Comparison of ENCODE assay signal across 19 cellular contexts in genomic region chr11:75324740-75325139, GRCh38. TPM values are rescaled to one million over a fixed set of nuclear protein-coding genes. Genes with fewer than 3 reads are reported as not detected.
DNase-seq lines count a peak whose midpoint lies in the region; ATAC-seq, FAIRE-seq and TF ChIP-seq lines count a peak whose summit lies in the region.
"Had no signal": no experiment of that assay in that cellular context is flagged by ENCODE, and none has a peak within 500 bp of the region (broad histone marks: within the 10 kb centered on the region; RNA-seq: fewer than 3 reads in every experiment).

No MANE protein-coding gene starts in this region.

- H4K5ac ChIP-seq in H9 (ENCODE audit: insufficient read length, low read depth, low read length), result no peak overlapping the region
- H4K5ac ChIP-seq in mesendoderm (ENCODE audit: low read length), result no peak overlapping the region

- H3K9ac ChIP-seq in H9 (ENCODE audit: extremely low read depth, insufficient read length, low read length), result no peak overlapping the region
- H3K9ac ChIP-seq in mesendoderm (ENCODE audit: low read length), result no peak overlapping the region

- TF ChIP-seq CTCF in H9 (conservative IDR thresholded peaks at IDR 0.05), result no peak
- TF ChIP-seq CTCF in body of pancreas (IDR thresholded peaks at IDR 0.05), result no peak
- TF ChIP-seq CTCF in stomach (IDR thresholded peaks at IDR 0.05), result no peak
- TF ChIP-seq CTCF in D721Med (IDR thresholded peaks at IDR 0.05; ENCODE audit: insufficient read depth, missing control alignments), result no peak
- no peak for TF ChIP-seq CTCF in HFFc6 (IDR thresholded peaks at IDR 0.05)

- H3K4me3 Mint-ChIP-seq in H9, result no peak overlapping the region
- H3K4me3 Mint-ChIP-seq in activated CD4-positive, alpha-beta T cell treated with anti-CD3 and anti-CD28 coated beads, Interleukin-2, amount 10 ng/mL, durations not matched to agents 24 days and 14 days, result no peak overlapping the region
- no peak overlapping the region for H3K4me3 Mint-ChIP-seq in HFFc6
- H3K4me3 Mint-ChIP-seq: stimulated activated naive CD8-positive, alpha-beta T cell treated with anti-CD3 and anti-CD28 coated beads, Interleukin-15, amount 100 ng/mL, for 72 hours; T-helper 1 cell treated with Interleukin-12 subunit alpha and Interleukin-12 subunit beta and Interleukin-4 antibody, amounts not matched to agents 30 μg/mL and 1 μg/mL, for 36 hours had no signal

- no peaks in the 10 kb centered on the region for H3K36me3 ChIP-seq in body of pancreas (replicated peaks in 1 of 2; ENCODE audit: insufficient read depth in 1 of 2, low read depth in 2 of 2)
- H3K36me3 ChIP-seq in mesendoderm (ENCODE audit: control insufficient read depth, insufficient read depth, low read length), result no peaks in the 10 kb centered on the region
- peaks cover 0 to 8% (median 4%) of the 10 kb centered on the region in 4 donors for H3K36me3 ChIP-seq in stomach

- H2AK5ac ChIP-seq in H9 (ENCODE audit: insufficient read length, low read length) (no peak overlapping the region), mesendoderm (ENCODE audit: low read length) (no peak overlapping the region)

- intact Hi-C loops in body of pancreas (cut with DNase I), result no loop called here
- intact Hi-C loops in stomach (cut with DNase I; ENCODE audit: low total_unique reads), result loop anchor here (10.0 kb wide), 1 partner anchor 60 kb away; no protein-coding TSS in a partner anchor
- intact Hi-C loops in activated CD4-positive, alpha-beta T cell treated with anti-CD3 and anti-CD28 coated beads, Interleukin-2, amount 10 ng/mL, durations not matched to agents 24 days and 14 days (cut with micrococcal nuclease), result no loop called here

- H3K4me1 ChIP-seq in H9 (ENCODE audit: insufficient read depth, low read length), result peaks cover 3% of the 10 kb centered on the region; the same call in 1 of the 2 replicates
- H3K4me1 ChIP-seq in body of pancreas, result peaks cover 81% of the 10 kb centered on the region
- peaks cover 17% of the 10 kb centered on the region for H3K4me1 ChIP-seq in mesendoderm (ENCODE audit: control insufficient read depth, low read depth, low read length)
- H3K4me1 ChIP-seq in stomach, result peaks cover 92 to 100% (median 96%) of the 10 kb centered on the region in 4 donors

- no CpG with 5 or more reads among the region's 4 CpGs for whole genome bisulfite sequencing in H9 (ENCODE audit: extremely low coverage, insufficient read length, low lambda C conversion rate)
- 44 to 50% methylated on average over 4 of the region's 4 CpGs for WGBS in body of pancreas, 2 donors
- WGBS in mesendoderm (ENCODE audit: extremely low coverage, insufficient coverage, low lambda C conversion rate), result no CpG with 5 or more reads among the region's 4 CpGs
- 33 to 58% (median 46%) methylated on average over 4 of the region's 4 CpGs for WGBS in stomach, 5 donors

- TF ChIP-seq POLR2A in body of pancreas (IDR thresholded peaks at IDR 0.05), result no peak
- no peak for TF ChIP-seq POLR2A in stomach (IDR thresholded peaks at IDR 0.05)

- no peak for FAIRE-seq in D721Med (lab: Jason Lieb, UNC)
- FAIRE-seq: GM12891 had no signal

- H3K4me3 ChIP-seq in body of pancreas (no peak overlapping the region), mesendoderm (ENCODE audit: low read length) (no peak overlapping the region), stomach (no peak overlapping the region)

- H3K18ac ChIP-seq in H9 (ENCODE audit: insufficient read length, low read depth, low read length) (no peak overlapping the region), mesendoderm (ENCODE audit: low read length) (no peak overlapping the region)

- H3K4me2 ChIP-seq in H9 (ENCODE audit: insufficient read depth, insufficient read length, low read length), result no peak overlapping the region
- no peak overlapping the region for H3K4me2 ChIP-seq in mesendoderm (ENCODE audit: low read length)

- no peak overlapping the region for H3K27ac ChIP-seq in H9 (ENCODE audit: insufficient read length, low read depth, low read length)
- H3K27ac ChIP-seq in body of pancreas, result peak overlapping the region; percentile 35 to 75 (median 54)
- no peak overlapping the region for H3K27ac ChIP-seq in mesendoderm (ENCODE audit: low read depth, low read length)
- H3K27ac ChIP-seq in stomach, result peak overlapping the region; percentile 67 to 97 (median 97)

- H3K4me1 Mint-ChIP-seq in H9 (peaks cover 21 to 42% of the 10 kb centered on the region in 2 experiments), HFFc6 (ENCODE audit: low read depth) (peaks cover 41% of the 10 kb centered on the region)
- H3K4me1 Mint-ChIP-seq in activated CD4-positive, alpha-beta T cell treated with anti-CD3 and anti-CD28 coated beads, Interleukin-2, amount 10 ng/mL, durations not matched to agents 24 days and 14 days, result peaks cover 43% of the 10 kb centered on the region

- no peaks in the 10 kb centered on the region for H3K27me3 Mint-ChIP-seq in H9 (ENCODE audit: low read depth)
- no peaks in the 10 kb centered on the region for H3K27me3 Mint-ChIP-seq in activated CD4-positive, alpha-beta T cell treated with anti-CD3 and anti-CD28 coated beads, Interleukin-2, amount 10 ng/mL, durations not matched to agents 24 days and 14 days
- peaks cover 3% of the 10 kb centered on the region; the same call in 1 of the 2 replicates for H3K27me3 Mint-ChIP-seq in HFFc6 (ENCODE audit: insufficient read depth)
- H3K27me3 Mint-ChIP-seq: stimulated activated naive CD8-positive, alpha-beta T cell treated with anti-CD3 and anti-CD28 coated beads, Interleukin-15, amount 100 ng/mL, for 72 hours had no signal

- H3K79me1 ChIP-seq in H9 (ENCODE audit: insufficient read depth, low read depth, low read length, poor library complexity, severe bottlenecking) (no peaks in the 10 kb centered on the region), mesendoderm (ENCODE audit: low read length) (peaks cover 16% of the 10 kb centered on the region)

- H4K91ac ChIP-seq in H9 (ENCODE audit: insufficient read length, low read depth, low read length), result no peak overlapping the region

- H3K79me2 ChIP-seq in H9 (ENCODE audit: insufficient read depth, low read length), result no peaks in the 10 kb centered on the region
- peaks cover 31% of the 10 kb centered on the region for H3K79me2 ChIP-seq in mesendoderm (ENCODE audit: control insufficient read depth, insufficient read depth, low read length)

- no peak overlapping the region for H2AFZ ChIP-seq in H9 (ENCODE audit: low read length)

- H2BK20ac ChIP-seq in H9 (ENCODE audit: low read depth, low read length, poor library complexity, severe bottlenecking), result no peak overlapping the region

- H3K9me3 Mint-ChIP-seq in H9 (no peaks in the 10 kb centered on the region; a peak in 1 of 5 replicates), HFFc6 (no peaks in the 10 kb centered on the region)
- no peaks in the 10 kb centered on the region for H3K9me3 Mint-ChIP-seq in activated CD4-positive, alpha-beta T cell treated with anti-CD3 and anti-CD28 coated beads, Interleukin-2, amount 10 ng/mL, durations not matched to agents 24 days and 14 days
- H3K9me3 Mint-ChIP-seq: stimulated activated naive CD8-positive, alpha-beta T cell treated with anti-CD3 and anti-CD28 coated beads, Interleukin-15, amount 100 ng/mL, for 72 hours; T-helper 1 cell treated with Interleukin-12 subunit alpha and Interleukin-12 subunit beta and Interleukin-4 antibody, amounts not matched to agents 30 μg/mL and 1 μg/mL, for 36 hours had no signal

- H3K9me3 ChIP-seq in H9 (ENCODE audit: control insufficient read depth, low read depth, low read length) (no peaks in the 10 kb centered on the region), body of pancreas (no peaks in the 10 kb centered on the region), stomach (no peaks in the 10 kb centered on the region)

- no peaks in the 10 kb centered on the region for H3K23me2 ChIP-seq in H9 (ENCODE audit: insufficient read length, low read depth, low read length, poor library complexity, severe bottlenecking)

- H3K36me3 Mint-ChIP-seq in H9 (ENCODE audit: insufficient read depth in 1 of 3, low read depth in 3 of 3) (no peaks in the 10 kb centered on the region), HFFc6 (ENCODE audit: low read depth) (no peaks in the 10 kb centered on the region)
- peaks cover 5% of the 10 kb centered on the region for H3K36me3 Mint-ChIP-seq in activated CD4-positive, alpha-beta T cell treated with anti-CD3 and anti-CD28 coated beads, Interleukin-2, amount 10 ng/mL, durations not matched to agents 24 days and 14 days (ENCODE audit: low read depth)

- H4K8ac ChIP-seq in H9 (replicated peaks; ENCODE audit: insufficient read length, low read depth, low read length) (no peak overlapping the region), mesendoderm (ENCODE audit: low read depth, low read length) (no peak overlapping the region)

- H2BK5ac ChIP-seq in H9 (ENCODE audit: insufficient read length, low read length) (no peak overlapping the region), mesendoderm (ENCODE audit: low read length) (no peak overlapping the region)

- H3K27me3 ChIP-seq in H9 (ENCODE audit: insufficient read depth, low read length), result no peaks in the 10 kb centered on the region
- no peaks in the 10 kb centered on the region for H3K27me3 ChIP-seq in body of pancreas
- H3K27me3 ChIP-seq in mesendoderm (ENCODE audit: insufficient read depth, low read length, poor library complexity), result no peaks in the 10 kb centered on the region
- H3K27me3 ChIP-seq in stomach, result no peaks in the 10 kb centered on the region

- ATAC-seq in body of pancreas, result no peak
- ATAC-seq: stimulated activated naive CD8-positive, alpha-beta T cell treated with anti-CD3 and anti-CD28 coated beads, Interleukin-15, amount 100 ng/mL, for 72 hours had no signal

- H3K23ac ChIP-seq in H9 (ENCODE audit: insufficient read length, low read depth, low read length) (no peak overlapping the region), mesendoderm (ENCODE audit: low read length) (peak overlapping the region; percentile 12)

- no peak overlapping the region for H2BK120ac ChIP-seq in H9 (ENCODE audit: low read depth, low read length, poor library complexity, severe bottlenecking)
- no peak overlapping the region for H2BK120ac ChIP-seq in mesendoderm (ENCODE audit: low read depth, low read length)

- DNase-seq in H9 (no peak), body of pancreas (peak in 2 of 4 donors; percentile 65 to 66), mesendoderm (no peak), stomach (peak; percentile 60), D721Med (ENCODE audit: insufficient read length, low spot score) (no peak), HFFc6 (no peak), NCI-H2196 treated with DMSO at 0.1 percent for 48 hours (lab: John Stamatoyannopoulos, UW; ENCODE audit: unreplicated experiment) (no peak)
- DNase-seq in activated CD4-positive, alpha-beta T cell treated with anti-CD3 and anti-CD28 coated beads, Interleukin-2, amount 10 ng/mL, durations not matched to agents 24 days and 14 days, result no peak
- DNase-seq: activated T-cell treated with anti-CD3 and anti-CD28 coated beads, Interleukin-2, amount 50 U/mL, for 48 hours; DMS 273 treated with DMSO at 0.1 percent for 48 hours; GF-D8; NCI-H1417 treated with DMSO at 0.1 percent for 48 hours; occipital lobe; SIG-M5; stimulated activated CD4-positive, alpha-beta T cell treated with anti-CD3 and anti-CD28 coated beads, Interleukin-1b, Interleukin-23, amount 100 ng/mL, for 48 hours; stimulated activated naive CD8-positive, alpha-beta T cell treated with anti-CD3 and anti-CD28 coated beads, Interleukin-15, amount 100 ng/mL, for 72 hours had no signal

- H3K56ac ChIP-seq in H9 (ENCODE audit: insufficient read length, low read depth, low read length) (no peak overlapping the region), mesendoderm (ENCODE audit: low read length) (peak overlapping the region; percentile 10)

- no peak overlapping the region for H3K14ac ChIP-seq in H9 (ENCODE audit: insufficient read depth, low read length)

- no peak overlapping the region for H3T11ph ChIP-seq in H9 (ENCODE audit: low read length)

- no peak for TF ChIP-seq EP300 in stomach (IDR thresholded peaks at IDR 0.05)

- no peak overlapping the region for H2BK12ac ChIP-seq in H9 (ENCODE audit: insufficient read length, low read depth, low read length)

- H2BK15ac ChIP-seq in H9 (ENCODE audit: low read depth, low read length) (no peak overlapping the region), mesendoderm (replicated peaks; ENCODE audit: low read depth) (no peak overlapping the region)

- H3K27ac Mint-ChIP-seq in H9, result peak overlapping the region in 2 of 3 experiments; percentile 33 to 94; a peak in 2 of 7 replicates
- H3K27ac Mint-ChIP-seq in activated CD4-positive, alpha-beta T cell treated with anti-CD3 and anti-CD28 coated beads, Interleukin-2, amount 10 ng/mL, durations not matched to agents 24 days and 14 days, result no peak overlapping the region
- no peak overlapping the region for H3K27ac Mint-ChIP-seq in HFFc6
- H3K27ac Mint-ChIP-seq: T-helper 1 cell treated with Interleukin-12 subunit alpha and Interleukin-12 subunit beta and Interleukin-4 antibody, amounts not matched to agents 30 μg/mL and 1 μg/mL, for 36 hours had no signal

- no peaks in the 10 kb centered on the region for H4K20me1 ChIP-seq in H9 (ENCODE audit: control insufficient read depth, insufficient read depth, insufficient read length)

- H3K4ac ChIP-seq in H9 (ENCODE audit: low read depth, low read length) (no peak overlapping the region), mesendoderm (ENCODE audit: low read depth, low read length) (no peak overlapping the region)

RNA-seq across cellular contexts. Expression of gene ARRB1, which starts 26.7 kb away (rescaled TPM):
- 20.6 and 22.1 TPM in 2 replicates for total RNA-seq in H9 (2021)
- total RNA-seq in body of pancreas, result 10 to 100 TPM; 41.0 to 54.1 TPM
- 42.6 TPM for polyA plus RNA-seq in mesendoderm (2013, experiment 1 of 2)
- polyA plus RNA-seq in mesendoderm (2013, experiment 2 of 2), result 43.2 TPM
- 100 to 1,000 TPM in 1 of 5 donors, 10 to 100 TPM in 4; 44.3 to 151 (median 76.5) TPM for total RNA-seq in stomach
- polyA plus RNA-seq in stomach, result 10 to 100 TPM; 18.0 to 41.2 (median 33.2) TPM
- 22.7 and 23.8 TPM in 2 replicates for total RNA-seq in activated CD4-positive, alpha-beta T cell treated with anti-CD3 and anti-CD28 coated beads, Interleukin-2, amount 10 ng/mL, durations not matched to agents 24 days and 14 days
- total RNA-seq in HFFc6 (2021; fragmentation: NEBNext Ultra II Directional; extraction: Animal tissue kit (Norgen Biotek cat#: 25700)), result 10 to 100 TPM; 10.8 to 14.4 (median 11.2) TPM
- total RNA-seq: OCI-LY7 had no signal

Comparison
In these comparisons a context has a peak if more than half of its experiments do, and no peak if none do; other contexts are left out.
1. H3K27ac ChIP-seq: peak in body of pancreas (4 of 4) and stomach (5 of 5); none in H9 (single experiment) and mesendoderm (single experiment).
2. H3K27ac Mint-ChIP-seq: peak in H9 (2 of 3); none in activated CD4-positive, alpha-beta T cell treated with anti-CD3 and anti-CD28 coated beads, Interleukin-2, amount 10 ng/mL, durations not matched to agents 24 days and 14 days (single experiment) and HFFc6 (single experiment).